In genomic region chr2:36438454-36438977, GRCh38 we compare ENCODE assay signal across 9 cellular contexts.
DNase-seq lines count a peak whose midpoint lies in the region; ATAC-seq and TF ChIP-seq lines count a peak whose summit lies in the region.
"Had no signal": no experiment of that assay in that cellular context is flagged by ENCODE, and none has a peak within 500 bp of the region (broad histone marks: within the 10 kb centered on the region; RNA-seq: fewer than 3 reads in every experiment).

No MANE protein-coding gene starts in this region.

- H4K91ac ChIP-seq in trophoblast cell (ENCODE audit: low read depth, low read length), result no peak overlapping the region

- H2AK5ac ChIP-seq in trophoblast cell (ENCODE audit: low read length), result no peak overlapping the region

- H3K23ac ChIP-seq in trophoblast cell (ENCODE audit: low read length), result no peak overlapping the region

- no peak overlapping the region for H3K4me3 ChIP-seq in BLaER1 treated with 17β-estradiol and CSF1 and Interleukin-3, amounts not matched to agents 10 nM and 100 nM
- H3K4me3 ChIP-seq in esophagus squamous epithelium, result no peak overlapping the region
- H3K4me3 ChIP-seq in trophoblast cell (ENCODE audit: low read depth, low read length), result no peak overlapping the region

- POLR2A ChIA-PET in T-cell (lab: Charles Lee), result no interaction called here

- no peak overlapping the region for H2AFZ ChIP-seq in trophoblast cell (ENCODE audit: insufficient read depth, low read length, poor library complexity)

- peaks cover 3% of the 10 kb centered on the region for H3K36me3 Mint-ChIP-seq in T-cell

- ATAC-seq in GM21737 (IDR thresholded peaks at IDR 0.05; ENCODE audit: unreplicated experiment), result no peak
- ATAC-seq in T-cell (replicated peaks in 1 of 4), result no peak

- peaks cover 2 to 3% of the 10 kb centered on the region in 2 donors for H3K27me3 Mint-ChIP-seq in T-cell

- no peak overlapping the region for H2BK12ac ChIP-seq in trophoblast cell (ENCODE audit: low read length)

- no peaks in the 10 kb centered on the region for H3K9me3 Mint-ChIP-seq in T-cell

- TF ChIP-seq CTCF in esophagus squamous epithelium (IDR thresholded peaks at IDR 0.05), result no peak

- H3K4me1 ChIP-seq in BLaER1 treated with 17β-estradiol and CSF1 and Interleukin-3, amounts not matched to agents 10 nM and 100 nM, result peaks cover 38 to 57% (median 46%) of the 10 kb centered on the region in 10 experiments
- H3K4me1 ChIP-seq in esophagus squamous epithelium, result peaks cover 0 to 63% (median 15%) of the 10 kb centered on the region in 3 donors
- H3K4me1 ChIP-seq in trophoblast cell (ENCODE audit: control insufficient read depth in 1 of 2, insufficient read depth in 2 of 2, low read length in 2 of 2), result no peaks in the 10 kb centered on the region

- no peaks in the 10 kb centered on the region for H3K79me1 ChIP-seq in trophoblast cell (ENCODE audit: low read length)

- H3K27ac Mint-ChIP-seq in T-cell, result no peak overlapping the region

- no peak for TF ChIP-seq POLR2A in esophagus squamous epithelium (IDR thresholded peaks at IDR 0.05)

- peak overlapping the region in 2 of 11 experiments; percentile 23 to 32; a peak in 1 of 22 replicates for H3K9ac ChIP-seq in BLaER1 treated with 17β-estradiol and CSF1 and Interleukin-3, amounts not matched to agents 10 nM and 100 nM
- no peak overlapping the region for H3K9ac ChIP-seq in trophoblast cell (ENCODE audit: low read length)

- no peak overlapping the region for H2BK5ac ChIP-seq in trophoblast cell (ENCODE audit: low read depth, low read length, poor library complexity)

- H2BK120ac ChIP-seq in trophoblast cell (ENCODE audit: insufficient read depth, low read length, poor library complexity), result no peak overlapping the region

- no peak overlapping the region for H4K8ac ChIP-seq in trophoblast cell (ENCODE audit: low read depth, low read length)

- H3K4me2 ChIP-seq in BLaER1 treated with 17β-estradiol and CSF1 and Interleukin-3, amounts not matched to agents 10 nM and 100 nM, result peak overlapping the region; percentile 20 to 87 (median 40); a peak in 20 of 22 replicates
- no peak overlapping the region for H3K4me2 ChIP-seq in trophoblast cell (ENCODE audit: low read length)

- H3K9me3 ChIP-seq in BLaER1 treated with 17β-estradiol and CSF1 and Interleukin-3, amounts not matched to agents 10 nM and 100 nM (replicated peaks in 1 of 11), result peaks cover 0 to 7% (median 0%) of the 10 kb centered on the region in 11 experiments; a peak in 2 of 22 replicates
- H3K9me3 ChIP-seq in esophagus squamous epithelium (no peaks in the 10 kb centered on the region), trophoblast cell (ENCODE audit: insufficient read depth, low read depth, low read length) (peaks cover 3% of the 10 kb centered on the region)

- no peak overlapping the region for H3K14ac ChIP-seq in trophoblast cell (ENCODE audit: low read length)

- intact Hi-C loops in esophagus squamous epithelium (cut with DNase I), result no loop called here

- peak overlapping the region in 9 of 11 experiments; percentile 26 to 98 (median 92); a peak in 15 of 22 replicates for H3K27ac ChIP-seq in BLaER1 treated with 17β-estradiol and CSF1 and Interleukin-3, amounts not matched to agents 10 nM and 100 nM
- H3K27ac ChIP-seq in esophagus squamous epithelium (peak overlapping the region in 3 of 4 donors; percentile 69 to 81 (median 79)), trophoblast cell (ENCODE audit: low read depth, low read length) (no peak overlapping the region)

- H3K4me1 Mint-ChIP-seq in T-cell, result peaks cover 9 to 10% (median 10%) of the 10 kb centered on the region in 3 donors

- DNase-seq in RKO (ENCODE audit: low spot score) (peak; percentile 91), esophagus squamous epithelium (lab: John Stamatoyannopoulos, UW) (no peak), trophoblast cell (peak; percentile 53 to 54), C1 segment of cervical spinal cord (lab: John Stamatoyannopoulos, UW) (no peak), NCI-H1694 treated with DMSO at 0.1 percent for 48 hours (lab: John Stamatoyannopoulos, UW) (no peak), T-cell (no peak)
- DNase-seq: DMS79 had no signal

- peaks cover 2% of the 10 kb centered on the region for H3K79me2 ChIP-seq in trophoblast cell (ENCODE audit: control insufficient read depth, insufficient read depth, low read length, poor library complexity)

- no peaks in the 10 kb centered on the region for H3K27me3 ChIP-seq in BLaER1 treated with 17β-estradiol and CSF1 and Interleukin-3, amounts not matched to agents 10 nM and 100 nM
- H3K27me3 ChIP-seq in esophagus squamous epithelium, result no peaks in the 10 kb centered on the region
- H3K27me3 ChIP-seq in trophoblast cell (ENCODE audit: insufficient read depth, low read length), result no peaks in the 10 kb centered on the region

- H4K20me1 ChIP-seq in BLaER1 treated with 17β-estradiol and CSF1 and Interleukin-3, amounts not matched to agents 10 nM and 100 nM, result no peaks in the 10 kb centered on the region; a peak in 2 of 22 replicates

- no peak overlapping the region for H3K4ac ChIP-seq in trophoblast cell (ENCODE audit: low read depth, low read length)

- no peak overlapping the region for H4K12ac ChIP-seq in trophoblast cell (ENCODE audit: low read depth, low read length)

- peaks cover 7 to 27% (median 13%) of the 10 kb centered on the region in 11 experiments; a peak in 19 of 22 replicates for H3K36me3 ChIP-seq in BLaER1 treated with 17β-estradiol and CSF1 and Interleukin-3, amounts not matched to agents 10 nM and 100 nM
- H3K36me3 ChIP-seq in esophagus squamous epithelium, result peaks cover 0 to 21% (median 0%) of the 10 kb centered on the region in 3 donors
- peaks cover 9 to 18% of the 10 kb centered on the region in 2 experiments for H3K36me3 ChIP-seq in trophoblast cell (ENCODE audit: control insufficient read depth in 1 of 2, insufficient read depth in 2 of 2, low read length in 2 of 2)

- H3K4me3 Mint-ChIP-seq in T-cell, result no peak overlapping the region

- WGBS in esophagus squamous epithelium, 2 donors, result 36 to 48% methylated on average over 2 to 3 of the region's 3 CpGs
- no CpG with 5 or more reads among the region's 3 CpGs for WGBS in trophoblast cell (ENCODE audit: extremely low coverage, insufficient coverage, insufficient read length)

- no peak overlapping the region for H3K18ac ChIP-seq in trophoblast cell (ENCODE audit: low read length)

- CTCF ChIA-PET in T-cell (lab: Charles Lee), result interaction anchor here (0.6 to 0.7 kb wide), 2 partner anchors 14 to 69 kb away, joined by 3 to 4 read pairs; no protein-coding TSS in a partner anchor

Comparison
In these comparisons a context has a peak if more than half of its experiments do, and no peak if none do; other contexts are left out.
1. DNase-seq: peak in RKO (single experiment) and trophoblast cell (2 of 2); none in esophagus squamous epithelium (single experiment), C1 segment of cervical spinal cord (0 of 14), NCI-H1694 treated with DMSO at 0.1 percent for 48 hours (single experiment) and T-cell (0 of 34).